21 cellular contexts compared by ENCODE assay signal in the genomic region with DNA sequence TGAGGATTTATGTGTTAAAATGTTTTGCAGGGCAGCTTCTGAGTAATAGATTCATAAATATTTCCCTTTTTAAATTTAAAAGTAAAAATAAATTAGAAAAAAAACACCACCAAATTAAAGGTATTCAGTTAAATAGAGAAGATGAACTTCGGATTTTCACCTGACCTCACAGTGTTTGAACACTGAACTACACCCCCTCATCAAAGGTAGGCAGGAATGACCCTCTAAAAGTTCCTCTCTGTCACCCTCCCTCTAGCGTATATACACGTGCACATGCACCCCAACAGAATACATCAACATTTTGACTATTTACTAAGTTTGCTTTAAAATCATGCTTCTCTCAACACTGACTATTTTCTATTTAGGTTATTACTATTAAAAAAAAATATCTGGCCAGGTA.
"Had no signal": no experiment of that assay in that cellular context is flagged by ENCODE, and none has a peak within 500 bp of the region (broad histone marks: within the 10 kb centered on the region; RNA-seq: fewer than 3 reads in every experiment).

No MANE protein-coding gene starts in this region.

- ATAC-seq: activated CD4-positive, alpha-beta T cell treated with anti-CD3 and anti-CD28 coated beads for 36 hours; activated naive CD8-positive, alpha-beta T cell treated with anti-CD3 and anti-CD28 coated beads, Interleukin-2, amount 50 U/mL, for 24 hours; effector memory CD8-positive, alpha-beta T cell; esophagus mucosa; left ventricle myocardium superior; upper lobe of right lung had no signal

- H3K9me3 Mint-ChIP-seq: activated B cell treated with CpG ODN at 0.5 μM for 24 hours; activated naive CD4-positive, alpha-beta T cell treated with anti-CD3 and anti-CD28 coated beads for 36 hours; activated naive CD8-positive, alpha-beta T cell treated with anti-CD3 and anti-CD28 coated beads, Interleukin-2, amount 50 U/mL, for 24 hours; nephron progenitor cell had no signal

- H3K4me3 ChIP-seq: upper lobe of right lung had no signal

- H3K4me1 ChIP-seq: upper lobe of right lung had no signal

- H3K9me3 ChIP-seq: thoracic aorta, upper lobe of right lung had no signal

- H3K4me1 Mint-ChIP-seq: activated CD4-positive, alpha-beta T cell treated with anti-CD3 and anti-CD28 coated beads for 36 hours; activated naive CD8-positive, alpha-beta T cell treated with anti-CD3 and anti-CD28 coated beads, Interleukin-2, amount 50 U/mL, for 24 hours had no signal

- H3K27ac ChIP-seq: brain microvascular endothelial cell, thoracic aorta, upper lobe of right lung had no signal

- H3K27ac Mint-ChIP-seq: activated B cell treated with CpG ODN at 0.5 μM for 24 hours; activated CD4-positive, alpha-beta T cell treated with anti-CD3 and anti-CD28 coated beads for 36 hours; activated naive CD4-positive, alpha-beta T cell treated with anti-CD3 and anti-CD28 coated beads for 36 hours; activated naive CD8-positive, alpha-beta T cell treated with anti-CD3 and anti-CD28 coated beads, Interleukin-2, amount 50 U/mL, for 24 hours; effector memory CD8-positive, alpha-beta T cell had no signal

- H3K36me3 ChIP-seq: brain microvascular endothelial cell, thoracic aorta, upper lobe of right lung had no signal

- DNase-seq: activated B cell treated with CpG ODN at 0.5 μM for 24 hours; activated CD4-positive, alpha-beta T cell treated with anti-CD3 and anti-CD28 coated beads for 36 hours; activated CD4-positive, alpha-beta T cell treated with anti-CD3 and anti-CD28 coated beads, Interleukin-2, amount 50 U/mL, for 4 hours; activated CD8-positive, alpha-beta memory T cell treated with anti-CD3 and anti-CD28 coated beads, Interleukin-2, amount 50 U/mL, for 48 hours; activated naive CD4-positive, alpha-beta T cell treated with anti-CD3 and anti-CD28 coated beads for 36 hours; activated naive CD8-positive, alpha-beta T cell treated with anti-CD3 and anti-CD28 coated beads, Interleukin-2, amount 50 U/mL, for 24 hours; activated T-cell treated with anti-CD3 and anti-CD28 coated beads, Interleukin-2, amount 50 U/mL, for 48 hours; aorta; brain microvascular endothelial cell; central memory CD4-positive, alpha-beta T cell; effector memory CD8-positive, alpha-beta T cell; foreskin melanocyte; kidney glomerular epithelial cell; left ventricle myocardium superior; nephron progenitor cell; stimulated activated CD4-positive, alpha-beta T cell treated with anti-CD3 and anti-CD28 coated beads, Interleukin-4, amount 100 ng/mL, for 1 hour; stimulated activated naive CD4-positive, alpha-beta T cell treated with Interleukin-2 at 50 U/mL for 16 hours; T1000; upper lobe of right lung had no signal

- H3K27me3 ChIP-seq: brain microvascular endothelial cell had no signal

- H3K4me3 Mint-ChIP-seq: activated B cell treated with CpG ODN at 0.5 μM for 24 hours; activated CD4-positive, alpha-beta T cell treated with anti-CD3 and anti-CD28 coated beads for 36 hours; activated naive CD4-positive, alpha-beta T cell treated with anti-CD3 and anti-CD28 coated beads for 36 hours; activated naive CD8-positive, alpha-beta T cell treated with anti-CD3 and anti-CD28 coated beads, Interleukin-2, amount 50 U/mL, for 24 hours; effector memory CD8-positive, alpha-beta T cell had no signal
